9 cellular contexts compared by ENCODE assay signal in the genomic region with DNA sequence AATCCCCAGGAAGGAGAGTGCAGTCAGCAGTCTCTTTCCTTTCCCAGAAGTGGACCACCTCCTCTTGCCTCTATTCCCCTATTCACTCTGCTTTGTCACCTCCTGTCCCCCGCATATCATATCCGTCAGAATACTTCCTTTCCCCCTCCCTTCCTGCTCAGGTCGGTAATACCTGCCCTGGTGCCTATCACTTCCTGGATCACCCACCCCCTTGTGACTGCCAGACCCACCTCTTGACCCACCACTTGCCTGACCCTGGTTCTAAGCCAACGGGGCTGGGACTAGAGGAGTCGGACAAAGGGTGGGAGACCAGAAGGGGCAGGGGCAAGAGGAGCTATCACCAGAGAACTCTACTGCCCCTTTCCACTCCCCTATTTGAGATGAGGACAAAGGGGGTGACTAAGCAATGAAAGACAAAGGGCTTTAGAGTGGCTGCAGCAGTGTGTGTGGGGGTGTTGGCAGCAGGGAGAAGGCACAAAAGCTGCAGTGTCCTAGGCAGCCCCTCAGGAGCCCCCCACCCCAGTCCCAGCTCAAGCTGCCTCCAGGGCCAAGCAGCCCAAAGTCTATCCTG. TPM values are rescaled to one million over a fixed set of nuclear protein-coding genes. Genes with fewer than 3 reads are reported as not detected.
A peak's percentile ranks its signal among the peaks of the same experiment; 100 is the strongest.
DNase-seq lines count a peak whose midpoint lies in the region; ATAC-seq and TF ChIP-seq lines count a peak whose summit lies in the region.
"Had no signal": no experiment of that assay in that cellular context is flagged by ENCODE, and none has a peak within 500 bp of the region (broad histone marks: within the 10 kb centered on the region; RNA-seq: fewer than 3 reads in every experiment).

No MANE protein-coding gene starts in this region.

- H2BK12ac ChIP-seq in trophoblast cell (ENCODE audit: low read length), result no peak overlapping the region

- H3K23ac ChIP-seq in trophoblast cell (ENCODE audit: low read length), result no peak overlapping the region

- peak overlapping the region; percentile 97 for H4K8ac ChIP-seq in trophoblast cell (ENCODE audit: low read depth, low read length)

- no peak overlapping the region for H2BK5ac ChIP-seq in trophoblast cell (ENCODE audit: low read depth, low read length, poor library complexity)

- H3K27ac Mint-ChIP-seq in CD4-positive, alpha-beta T cell, result peak overlapping the region; percentile 95
- peak overlapping the region; percentile 87 for H3K27ac Mint-ChIP-seq in activated CD4-positive, alpha-beta memory T cell treated with anti-CD3 and anti-CD28 coated beads for 36 hours

- H2BK120ac ChIP-seq in trophoblast cell (ENCODE audit: insufficient read depth, low read length, poor library complexity), result peak overlapping the region; percentile 6

- peaks cover 14% of the 10 kb centered on the region for H3K79me1 ChIP-seq in trophoblast cell (ENCODE audit: low read length)

- peaks cover 27 to 31% of the 10 kb centered on the region in 2 experiments for H3K4me1 ChIP-seq in trophoblast cell (ENCODE audit: control insufficient read depth in 1 of 2, insufficient read depth in 2 of 2, low read length in 2 of 2)

- H2AFZ ChIP-seq in trophoblast cell (ENCODE audit: insufficient read depth, low read length, poor library complexity), result peak overlapping the region; percentile 32

- peaks cover 26% of the 10 kb centered on the region for H3K36me3 Mint-ChIP-seq in CD4-positive, alpha-beta T cell (ENCODE audit: low read depth)
- peaks cover 14% of the 10 kb centered on the region for H3K36me3 Mint-ChIP-seq in activated CD4-positive, alpha-beta memory T cell treated with anti-CD3 and anti-CD28 coated beads for 36 hours

- ATAC-seq in CD4-positive, alpha-beta T cell (ENCODE audit: poor library complexity), result no peak
- ATAC-seq in HG03432 (IDR thresholded peaks at IDR 0.05; ENCODE audit: unreplicated experiment), result no peak

- no peak overlapping the region for H3K9ac ChIP-seq in trophoblast cell (ENCODE audit: low read length)

- CTCF ChIA-PET in CD4-positive, alpha-beta T cell (lab: Charles Lee), result interaction anchor here (1.0 to 4.5 kb wide), 4 partner anchors 8 to 91 kb away, joined by 3 to 43 read pairs (median 8); a partner anchor contains a TSS
- CTCF ChIA-PET in activated CD4-positive, alpha-beta memory T cell treated with anti-CD3 and anti-CD28 coated beads for 36 hours (lab: Charles Lee), result interaction anchor here (3.4 to 7.6 kb wide), 3 partner anchors 8 to 182 kb away, joined by 22 to 103 read pairs (median 68); a partner anchor contains a TSS

- H4K12ac ChIP-seq in trophoblast cell (ENCODE audit: low read depth, low read length), result peak overlapping the region; percentile 37

- intact Hi-C loops in CD4-positive, alpha-beta T cell (cut with DNase I, micrococcal nuclease), result no loop called here
- intact Hi-C loops in activated CD4-positive, alpha-beta memory T cell treated with anti-CD3 and anti-CD28 coated beads for 36 hours (cut with micrococcal nuclease), result loop anchor here (5.0 kb wide), 1 partner anchor 187 kb away; no protein-coding TSS in a partner anchor
- intact Hi-C loops in head of caudate nucleus (cut with DNase I), result no loop called here

- no peak overlapping the region for H2AK5ac ChIP-seq in trophoblast cell (ENCODE audit: low read length)

- WGBS in trophoblast cell (ENCODE audit: extremely low coverage, insufficient coverage, insufficient read length), result no CpG with 5 or more reads among the region's 5 CpGs

- peak overlapping the region; percentile 40 for H3K27ac ChIP-seq in CD4-positive, alpha-beta T cell (ENCODE audit: low read depth, low read length)
- no peak overlapping the region for H3K27ac ChIP-seq in trophoblast cell (ENCODE audit: low read depth, low read length)

- H3K9me3 ChIP-seq in CD4-positive, alpha-beta T cell (ENCODE audit: control insufficient read depth, low read length), result no peaks in the 10 kb centered on the region
- no peaks in the 10 kb centered on the region for H3K9me3 ChIP-seq in trophoblast cell (ENCODE audit: insufficient read depth, low read depth, low read length)

- no peaks in the 10 kb centered on the region for H3K27me3 ChIP-seq in CD4-positive, alpha-beta T cell (ENCODE audit: control insufficient read depth, insufficient read depth, low read length)
- H3K27me3 ChIP-seq in trophoblast cell (ENCODE audit: insufficient read depth, low read length), result no peaks in the 10 kb centered on the region

- H3K9me3 Mint-ChIP-seq in CD4-positive, alpha-beta T cell, result no peaks in the 10 kb centered on the region
- no peaks in the 10 kb centered on the region for H3K9me3 Mint-ChIP-seq in activated CD4-positive, alpha-beta memory T cell treated with anti-CD3 and anti-CD28 coated beads for 36 hours

- H4K91ac ChIP-seq in trophoblast cell (ENCODE audit: low read depth, low read length), result peak overlapping the region; percentile 80

- no peak overlapping the region for H3K4ac ChIP-seq in trophoblast cell (ENCODE audit: low read depth, low read length)

- H3K4me3 Mint-ChIP-seq in CD4-positive, alpha-beta T cell, result peak overlapping the region; percentile 57
- peak overlapping the region; percentile 13 for H3K4me3 Mint-ChIP-seq in activated CD4-positive, alpha-beta memory T cell treated with anti-CD3 and anti-CD28 coated beads for 36 hours

- peaks cover 2 to 4% of the 10 kb centered on the region in 2 experiments for H3K36me3 ChIP-seq in trophoblast cell (ENCODE audit: control insufficient read depth in 1 of 2, insufficient read depth in 2 of 2, low read length in 2 of 2)

- no peak overlapping the region for H3K4me2 ChIP-seq in trophoblast cell (ENCODE audit: low read length)

- POLR2A ChIA-PET in CD4-positive, alpha-beta T cell (lab: Charles Lee), result interaction anchor here (2.5 to 5.0 kb wide), 6 partner anchors 13 to 189 kb away, joined by 20 to 95 read pairs (median 58); a partner anchor contains a TSS
- POLR2A ChIA-PET in activated CD4-positive, alpha-beta memory T cell treated with anti-CD3 and anti-CD28 coated beads for 36 hours (lab: Charles Lee), result interaction anchor here (1.0 to 3.3 kb wide), 4 partner anchors 25 to 155 kb away, joined by 3 to 11 read pairs (median 3); a partner anchor contains a TSS

- H3K4me3 ChIP-seq in trophoblast cell (ENCODE audit: low read depth, low read length), result no peak overlapping the region

- no peak overlapping the region for H3K18ac ChIP-seq in trophoblast cell (ENCODE audit: low read length)

- H3K27me3 Mint-ChIP-seq in CD4-positive, alpha-beta T cell, result no peaks in the 10 kb centered on the region
- no peaks in the 10 kb centered on the region for H3K27me3 Mint-ChIP-seq in activated CD4-positive, alpha-beta memory T cell treated with anti-CD3 and anti-CD28 coated beads for 36 hours

- no peak overlapping the region for H3K14ac ChIP-seq in trophoblast cell (ENCODE audit: low read length)

- H3K79me2 ChIP-seq in trophoblast cell (ENCODE audit: control insufficient read depth, insufficient read depth, low read length, poor library complexity), result peaks cover 6% of the 10 kb centered on the region

- TF ChIP-seq CTCF in CD4-positive, alpha-beta T cell (IDR thresholded peaks at IDR 0.05), result no peak

- no peak for DNase-seq in CD4-positive, alpha-beta T cell
- peak; percentile 40 for DNase-seq in activated CD4-positive, alpha-beta memory T cell treated with anti-CD3 and anti-CD28 coated beads for 36 hours
- DNase-seq in head of caudate nucleus (peak; percentile 49 to 91 (median 82)), trophoblast cell (no peak), NCI-H1930 (lab: John Stamatoyannopoulos, UW) (no peak), SIG-M5 treated with dmso at 0.1 percent for 504 hours (lab: John Stamatoyannopoulos, UW; ENCODE audit: unreplicated experiment) (no peak), HT-29 (ENCODE audit: low spot score) (no peak)

- peaks cover 52% of the 10 kb centered on the region for H3K4me1 Mint-ChIP-seq in CD4-positive, alpha-beta T cell (ENCODE audit: low read depth)
- H3K4me1 Mint-ChIP-seq in activated CD4-positive, alpha-beta memory T cell treated with anti-CD3 and anti-CD28 coated beads for 36 hours (ENCODE audit: low read depth), result peaks cover 52% of the 10 kb centered on the region

RNA-seq across cellular contexts. Expression of a gene that starts 1.7 kb away (rescaled TPM):
- total RNA-seq in CD4-positive, alpha-beta T cell, result under 1 TPM; 0.28 to 0.60 TPM
- total RNA-seq in activated CD4-positive, alpha-beta memory T cell treated with anti-CD3 and anti-CD28 coated beads for 36 hours, result 1 to 10 TPM; 2.3 to 3.0 TPM
- 0.53 and 0.60 TPM in 2 replicates for polyA plus RNA-seq in trophoblast cell (2013)
- not detected in 2 replicates for total RNA-seq in HT-29 (2014; rRNA removed; shearing (Covaris generic))

RNA-seq across cellular contexts. Expression of a gene that starts 1.7 kb away (rescaled TPM):
- total RNA-seq in CD4-positive, alpha-beta T cell, result 10 to 100 TPM; 49.9 to 55.7 TPM
- 100 to 1,000 TPM in 1 of 2 experiments, 10 to 100 TPM in 1; 98.3 to 103 TPM for total RNA-seq in activated CD4-positive, alpha-beta memory T cell treated with anti-CD3 and anti-CD28 coated beads for 36 hours
- polyA plus RNA-seq in trophoblast cell (2013), result 39.1 and 40.2 TPM in 2 replicates
- 90.6 and 122 TPM in 2 replicates for total RNA-seq in HT-29 (2014; rRNA removed; shearing (Covaris generic))

RNA-seq across cellular contexts. Expression of a gene that starts 14.6 kb away (rescaled TPM):
- total RNA-seq in CD4-positive, alpha-beta T cell, result 1 to 10 TPM; 2.0 TPM
- 1 to 10 TPM in 1 of 2 experiments, under 1 TPM in 1; 0.99 to 2.0 TPM for total RNA-seq in activated CD4-positive, alpha-beta memory T cell treated with anti-CD3 and anti-CD28 coated beads for 36 hours
- 1.1 and 1.6 TPM in 2 replicates for polyA plus RNA-seq in trophoblast cell (2013)
- not detected in 2 replicates for total RNA-seq in HT-29 (2014; rRNA removed; shearing (Covaris generic))

RNA-seq across cellular contexts. Expression of a gene that starts 22.9 kb away (rescaled TPM):
- total RNA-seq in CD4-positive, alpha-beta T cell, result not detected
- not detected for total RNA-seq in activated CD4-positive, alpha-beta memory T cell treated with anti-CD3 and anti-CD28 coated beads for 36 hours
- polyA plus RNA-seq in trophoblast cell (2013), result 11.6 and 12.0 TPM in 2 replicates
- total RNA-seq in HT-29 (2014; rRNA removed; shearing (Covaris generic)), result 0.52 TPM in 1 of 2 replicates, not detected in the other
- total RNA-seq: mononuclear cell had no signal

RNA-seq across cellular contexts. Expression of a gene that starts 23.2 kb away (rescaled TPM):
- 10 to 100 TPM; 40.8 to 44.3 TPM for total RNA-seq in CD4-positive, alpha-beta T cell
- total RNA-seq in activated CD4-positive, alpha-beta memory T cell treated with anti-CD3 and anti-CD28 coated beads for 36 hours, result 10 to 100 TPM; 46.3 to 50.9 TPM
- 88.8 and 92.4 TPM in 2 replicates for polyA plus RNA-seq in trophoblast cell (2013)
- total RNA-seq in HT-29 (2014; rRNA removed; shearing (Covaris generic)), result 57.5 and 70.7 TPM in 2 replicates

Comparison
In these comparisons a context has a peak if more than half of its experiments do, and no peak if none do; other contexts are left out.
1. DNase-seq: peak in activated CD4-positive, alpha-beta memory T cell treated with anti-CD3 and anti-CD28 coated beads for 36 hours (single experiment) and head of caudate nucleus (42 of 42); none in CD4-positive, alpha-beta T cell (0 of 10), trophoblast cell (0 of 2), NCI-H1930 (0 of 2), SIG-M5 treated with dmso at 0.1 percent for 504 hours (single experiment) and HT-29 (single experiment).